8 cellular contexts compared by ENCODE assay signal in the genomic region with DNA sequence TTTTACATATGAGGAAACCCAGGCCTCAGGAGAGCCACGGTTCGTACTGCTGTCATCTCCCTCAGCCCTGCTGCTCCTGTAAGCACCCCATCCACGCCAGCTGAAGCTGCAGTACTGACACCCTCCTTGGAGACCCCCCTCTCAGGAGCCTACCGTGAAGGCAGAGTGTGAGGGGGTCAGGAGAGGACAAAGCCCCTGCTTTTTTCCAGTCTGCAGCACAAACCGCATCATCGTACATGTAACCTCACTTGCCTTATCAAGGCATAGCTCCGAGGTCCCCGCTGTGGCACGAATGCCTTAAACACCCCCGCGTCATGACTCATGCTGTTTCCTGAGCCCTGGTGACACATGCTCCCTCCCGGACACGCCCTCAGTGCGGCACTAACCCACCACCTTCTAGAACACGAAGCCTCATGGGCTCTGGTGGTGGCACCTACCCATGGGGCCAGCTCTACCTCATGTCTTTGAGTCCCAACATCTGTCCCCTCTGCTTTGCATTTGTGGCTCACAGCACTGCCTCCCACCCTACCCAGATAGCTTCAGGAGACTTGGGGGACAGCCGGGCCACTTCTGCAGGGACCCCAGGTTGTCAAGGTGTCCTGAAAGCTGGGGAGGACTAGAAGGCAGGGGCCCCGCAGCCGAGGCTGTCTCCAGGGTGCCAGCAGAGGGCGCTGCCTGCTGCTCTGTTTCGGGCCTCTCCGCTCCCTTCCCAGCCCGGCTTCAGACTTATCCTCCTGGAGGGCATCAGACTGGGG. TPM values are rescaled to one million over a fixed set of nuclear protein-coding genes. Genes with fewer than 3 reads are reported as not detected.
DNase-seq lines count a peak whose midpoint lies in the region; ATAC-seq and TF ChIP-seq lines count a peak whose summit lies in the region.

No MANE protein-coding gene starts in this region.

- ATAC-seq in HG02885 (IDR thresholded peaks at IDR 0.05; ENCODE audit: poor library complexity, unreplicated experiment) (peak; percentile 33), RWPE2 (ENCODE audit: low read depth) (peak; percentile 49)
- ATAC-seq in activated T-helper 17 cell treated with anti-CD3 and anti-CD28 coated beads, Interleukin-2, amount 50 U/mL, for 72 hours (replicated peaks), result peak; percentile 74

- intact Hi-C loops in posterior cingulate gyrus (cut with DNase I), result loop anchor here (1.0 kb wide), 1 partner anchor 37 kb away; no protein-coding TSS in a partner anchor

- peak; percentile 68 for TF ChIP-seq CTCF in RWPE2 (IDR thresholded peaks at IDR 0.05; ENCODE audit: poor library complexity, severe bottlenecking)
- peak; percentile 73 for TF ChIP-seq CTCF in foreskin fibroblast (IDR thresholded peaks at IDR 0.05; ENCODE audit: low read depth, low read length)
- TF ChIP-seq CTCF in tibial nerve (IDR thresholded peaks at IDR 0.05), result peak; percentile 60 to 72 (median 69)

- peak overlapping the region; percentile 90 for H3K27ac Mint-ChIP-seq in activated T-helper 17 cell treated with anti-CD3 and anti-CD28 coated beads, Interleukin-2, amount 50 U/mL, for 72 hours

- H3K27ac ChIP-seq in RWPE2 (ENCODE audit: poor library complexity, severe bottlenecking), result peak overlapping the region; percentile 14
- H3K27ac ChIP-seq in tibial nerve, result peak overlapping the region; percentile 6 to 96 (median 69)

- H3K4me1 ChIP-seq in RWPE2 (ENCODE audit: insufficient read depth, poor library complexity, severe bottlenecking) (peaks cover 11% of the 10 kb centered on the region), tibial nerve (peaks cover 0 to 81% (median 46%) of the 10 kb centered on the region in 4 donors)

- no peak overlapping the region for H3K4me3 ChIP-seq in RWPE2 (ENCODE audit: severe bottlenecking)
- H3K4me3 ChIP-seq in foreskin fibroblast (ENCODE audit: low read depth in 1 of 2, low read length in 2 of 2), result no peak overlapping the region
- H3K4me3 ChIP-seq in tibial nerve, result no peak overlapping the region

- 28 to 35% methylated on average over 20 to 22 of the region's 22 CpGs for WGBS in tibial nerve, 2 donors

- DNase-seq in COLO829 (ENCODE audit: low spot score) (peak; percentile 74), RWPE2 (ENCODE audit: low spot score) (peak; percentile 92), foreskin fibroblast (peak; percentile 97), posterior cingulate gyrus (peak in 6 of 10 donors; percentile 50 to 90 (median 62)), tibial nerve (ENCODE audit: low spot score in 2 of 2) (peak; percentile 40 to 64), NCI-H2171 treated with DMSO at 0.1 percent for 48 hours (lab: John Stamatoyannopoulos, UW) (no peak)

- H3K9me3 ChIP-seq in RWPE2 (ENCODE audit: severe bottlenecking) (no peaks in the 10 kb centered on the region), tibial nerve (no peaks in the 10 kb centered on the region)

- peak in 1 of 2 donors; percentile 29 for TF ChIP-seq EP300 in tibial nerve (IDR thresholded peaks at IDR 0.05)

- H3K27me3 ChIP-seq in RWPE2 (ENCODE audit: insufficient read depth, poor library complexity, severe bottlenecking) (no peaks in the 10 kb centered on the region), tibial nerve (no peaks in the 10 kb centered on the region)

- H3K27me3 Mint-ChIP-seq in activated T-helper 17 cell treated with anti-CD3 and anti-CD28 coated beads, Interleukin-2, amount 50 U/mL, for 72 hours, result no peaks in the 10 kb centered on the region

- H3K36me3 ChIP-seq in RWPE2 (ENCODE audit: low read depth) (peaks cover 10% of the 10 kb centered on the region), tibial nerve (peaks cover 0 to 8% (median 0%) of the 10 kb centered on the region in 3 donors)

- peaks cover 56% of the 10 kb centered on the region for H3K36me3 Mint-ChIP-seq in activated T-helper 17 cell treated with anti-CD3 and anti-CD28 coated beads, Interleukin-2, amount 50 U/mL, for 72 hours (ENCODE audit: low read depth)

- no peak for TF ChIP-seq POLR2A in tibial nerve (IDR thresholded peaks at IDR 0.05)

- peaks cover 59% of the 10 kb centered on the region for H3K4me1 Mint-ChIP-seq in activated T-helper 17 cell treated with anti-CD3 and anti-CD28 coated beads, Interleukin-2, amount 50 U/mL, for 72 hours

- H3K4me3 Mint-ChIP-seq in activated T-helper 17 cell treated with anti-CD3 and anti-CD28 coated beads, Interleukin-2, amount 50 U/mL, for 72 hours, result peak overlapping the region; percentile 91

- no peaks in the 10 kb centered on the region for H3K9me3 Mint-ChIP-seq in activated T-helper 17 cell treated with anti-CD3 and anti-CD28 coated beads, Interleukin-2, amount 50 U/mL, for 72 hours

RNA-seq across cellular contexts. Expression of a gene that starts 4.9 kb away (rescaled TPM):
- total RNA-seq in activated T-helper 17 cell treated with anti-CD3 and anti-CD28 coated beads, Interleukin-2, amount 50 U/mL, for 72 hours, result 100 to 1,000 TPM; 258 to 280 TPM
- 10 to 100 TPM; 49.6 to 97.2 (median 56.0) TPM for total RNA-seq in tibial nerve

RNA-seq across cellular contexts. Expression of a gene that starts 21.7 kb away (rescaled TPM):
- 10 to 100 TPM; 17.9 to 23.2 TPM for total RNA-seq in activated T-helper 17 cell treated with anti-CD3 and anti-CD28 coated beads, Interleukin-2, amount 50 U/mL, for 72 hours
- total RNA-seq in tibial nerve, result 10 to 100 TPM; 13.8 to 48.3 (median 19.7) TPM

RNA-seq across cellular contexts. Expression of a gene that starts 33.0 kb away (rescaled TPM):
- total RNA-seq in activated T-helper 17 cell treated with anti-CD3 and anti-CD28 coated beads, Interleukin-2, amount 50 U/mL, for 72 hours, result 100 to 1,000 TPM; 218 to 542 TPM
- total RNA-seq in tibial nerve, result 1 to 10 TPM in 1 of 4 donors, not detected in 3; 4.8 TPM

RNA-seq across cellular contexts. Expression of a gene that starts 50.8 kb away (rescaled TPM):
- 10 to 100 TPM; 34.8 to 37.7 TPM for total RNA-seq in activated T-helper 17 cell treated with anti-CD3 and anti-CD28 coated beads, Interleukin-2, amount 50 U/mL, for 72 hours
- 10 to 100 TPM; 14.9 to 23.7 (median 20.0) TPM for total RNA-seq in tibial nerve

Comparison
In these comparisons a context has a peak if more than half of its experiments do, and no peak if none do; other contexts are left out.
1. RNA of a gene that starts 33.0 kb away (total RNA-seq): 218 to 542 TPM in activated T-helper 17 cell treated with anti-CD3 and anti-CD28 coated beads, Interleukin-2, amount 50 U/mL, for 72 hours; 4.8 TPM in tibial nerve; every median in the first group is over 10 times any median in the second.
2. Peak in every context shown above with its lines, with median percentiles within 50 percentile points of each other: ATAC-seq and CTCF ChIP-seq.